Comparison of ENCODE assay signal across 8 cellular contexts in genomic region chr19:42283248-42284065, GRCh38. TPM values are rescaled to one million over a fixed set of nuclear protein-coding genes. Genes with fewer than 3 reads are reported as not detected.
DNase-seq lines count a peak whose midpoint lies in the region; ATAC-seq lines count a peak whose summit lies in the region.

No MANE protein-coding gene starts in this region.

- DNase-seq in COR-L47 (lab: John Stamatoyannopoulos, UW) (peak; percentile 94), HT-29 (ENCODE audit: low spot score) (peak; percentile 97), epidermal melanocyte (ENCODE audit: insufficient read length, low spot score) (peak; percentile 92), middle frontal gyrus (ENCODE audit: extremely low spot score, low spot score) (peak; percentile 90)
- peak; percentile 96 for DNase-seq in NK-92 treated with Interleukin-12 subunit alpha and Interleukin-12 subunit beta, amount 100 ng/mL, for 24 hours (lab: John Stamatoyannopoulos, UW)
- peak; percentile 84 for DNase-seq in activated CD8-positive, alpha-beta memory T cell treated with anti-CD3 and anti-CD28 coated beads, Interleukin-2, amount 50 U/mL, for 1 hour (ENCODE audit: extremely low read depth)
- DNase-seq in stimulated activated CD8-positive, alpha-beta memory T cell treated with anti-CD3 and anti-CD28 coated beads, Interleukin-15, amount 100 ng/mL, for 48 hours (ENCODE audit: low read depth in 2 of 2) = peak; percentile 94 to 95

- ATAC-seq in GM21360 (IDR thresholded peaks at IDR 0.05; ENCODE audit: unreplicated experiment) = peak; percentile 37

RNA-seq across cellular contexts. Expression of gene CIC, which starts 14.4 kb away (rescaled TPM):
- 42.1 and 55.5 TPM in 2 replicates for total RNA-seq in HT-29 (2014; rRNA removed; shearing (Covaris generic))

RNA-seq across cellular contexts. Expression of gene PRR19, which starts 18.5 kb away (rescaled TPM):
- 4.4 and 4.7 TPM in 2 replicates for total RNA-seq in HT-29 (2014; rRNA removed; shearing (Covaris generic))

RNA-seq across cellular contexts. Expression of gene PAFAH1B3, which starts 19.0 kb away (rescaled TPM):
- total RNA-seq in HT-29 (2014; rRNA removed; shearing (Covaris generic)) = 286 and 326 TPM in 2 replicates

RNA-seq across cellular contexts. Expression of gene ERF, which starts 28.5 kb away (rescaled TPM):
- 157 and 160 TPM in 2 replicates for total RNA-seq in HT-29 (2014; rRNA removed; shearing (Covaris generic))

RNA-seq across cellular contexts. Expression of gene TMEM145, which starts 29.7 kb away (rescaled TPM):
- total RNA-seq in HT-29 (2014; rRNA removed; shearing (Covaris generic)) = 0.29 and 0.81 TPM in 2 replicates

Comparison
In these comparisons a context has a peak if more than half of its experiments do, and no peak if none do; other contexts are left out.
1. Peak in every context shown above with its lines: DNase-seq and ATAC-seq.